Comparison of ENCODE assay signal across 9 cellular contexts in genomic region chr2:229416116-229416694, GRCh38.
DNase-seq lines count a peak whose midpoint lies in the region; ATAC-seq and TF ChIP-seq lines count a peak whose summit lies in the region.
"Had no signal": no experiment of that assay in that cellular context is flagged by ENCODE, and none has a peak within 500 bp of the region (broad histone marks: within the 10 kb centered on the region; RNA-seq: fewer than 3 reads in every experiment).

No MANE protein-coding gene starts in this region.

- POLR2A ChIA-PET in CD8-positive, alpha-beta memory T cell (lab: Charles Lee), result no interaction called here

- H3K9me3 Mint-ChIP-seq in CD8-positive, alpha-beta memory T cell, result peaks cover 0 to 5% (median 4%) of the 10 kb centered on the region in 5 donors

- H3K4me3 Mint-ChIP-seq in CD8-positive, alpha-beta memory T cell, result no peak overlapping the region

- H3K27me3 ChIP-seq in body of pancreas (no peaks in the 10 kb centered on the region), stomach (no peaks in the 10 kb centered on the region)
- H3K27me3 ChIP-seq in CD8-positive, alpha-beta memory T cell (ENCODE audit: insufficient read depth, low read length, poor library complexity, severe bottlenecking), result no peaks in the 10 kb centered on the region

- peaks cover 2 to 3% of the 10 kb centered on the region in 2 donors for H3K27me3 Mint-ChIP-seq in CD8-positive, alpha-beta memory T cell

- H3K4me3 ChIP-seq in body of pancreas, result no peak overlapping the region
- H3K4me3 ChIP-seq in stomach, result no peak overlapping the region
- no peak overlapping the region for H3K4me3 ChIP-seq in CD8-positive, alpha-beta memory T cell (ENCODE audit: low read length)

- no peaks in the 10 kb centered on the region for H3K9me3 ChIP-seq in body of pancreas
- H3K9me3 ChIP-seq in stomach, result peaks cover 0 to 8% (median 0%) of the 10 kb centered on the region in 4 donors
- no peaks in the 10 kb centered on the region for H3K9me3 ChIP-seq in CD8-positive, alpha-beta memory T cell (ENCODE audit: low read length)

- intact Hi-C loops in body of pancreas (cut with DNase I), result no loop called here
- intact Hi-C loops in stomach (cut with DNase I; ENCODE audit: low total_unique reads), result no loop called here

- H3K4me1 ChIP-seq in body of pancreas, result no peaks in the 10 kb centered on the region
- H3K4me1 ChIP-seq in stomach, result peaks cover 0 to 16% (median 14%) of the 10 kb centered on the region in 4 donors
- H3K4me1 ChIP-seq in CD8-positive, alpha-beta memory T cell (ENCODE audit: insufficient read depth, low read length), result no peaks in the 10 kb centered on the region

- WGBS in body of pancreas, 2 donors, result 38 to 39% methylated on average over 4 to 5 of the region's 5 CpGs
- WGBS in stomach, 5 donors, result 49 to 59% (median 52%) methylated on average over 5 of the region's 5 CpGs

- DNase-seq in HT1080 (ENCODE audit: low read depth) (peak; percentile 56), body of pancreas (peak; percentile 26 to 74 (median 40)), kidney tubule cell (ENCODE audit: low spot score) (peak; percentile 59), stomach (peak; percentile 38), DMS 273 (lab: John Stamatoyannopoulos, UW; ENCODE audit: unreplicated experiment) (no peak)
- no peak for DNase-seq in CD8-positive, alpha-beta memory T cell
- DNase-seq: NCI-H526 treated with DMSO at 0.1 percent for 48 hours had no signal

- no peak for TF ChIP-seq CTCF in body of pancreas (IDR thresholded peaks at IDR 0.05)
- no peak for TF ChIP-seq CTCF in stomach (IDR thresholded peaks at IDR 0.05)

- ATAC-seq in body of pancreas, result peak; percentile 70
- no peak for ATAC-seq in HG03565 (IDR thresholded peaks at IDR 0.05; ENCODE audit: unreplicated experiment)
- no peak for ATAC-seq in HG02885 (IDR thresholded peaks at IDR 0.05; ENCODE audit: poor library complexity, unreplicated experiment)

- no peaks in the 10 kb centered on the region for H3K36me3 ChIP-seq in body of pancreas (replicated peaks in 1 of 2; ENCODE audit: insufficient read depth in 1 of 2, low read depth in 2 of 2)
- H3K36me3 ChIP-seq in stomach, result no peaks in the 10 kb centered on the region
- H3K36me3 ChIP-seq in CD8-positive, alpha-beta memory T cell (ENCODE audit: insufficient read depth, low read length), result no peaks in the 10 kb centered on the region

- H3K27ac Mint-ChIP-seq in CD8-positive, alpha-beta memory T cell, result peak overlapping the region in 1 of 8 donors; percentile 21

- no peaks in the 10 kb centered on the region for H3K36me3 Mint-ChIP-seq in CD8-positive, alpha-beta memory T cell

- TF ChIP-seq EP300 in stomach (IDR thresholded peaks at IDR 0.05), result no peak

- no peak for TF ChIP-seq POLR2A in body of pancreas (IDR thresholded peaks at IDR 0.05)
- no peak for TF ChIP-seq POLR2A in stomach (IDR thresholded peaks at IDR 0.05)

- H3K4me1 Mint-ChIP-seq in CD8-positive, alpha-beta memory T cell, result no peaks in the 10 kb centered on the region

- H3K27ac ChIP-seq in body of pancreas (peak overlapping the region in 2 of 4 donors; percentile 17 to 61), stomach (peak overlapping the region; percentile 55 to 75 (median 62))
- H3K27ac ChIP-seq in CD8-positive, alpha-beta memory T cell (ENCODE audit: low read depth, low read length), result no peak overlapping the region

- CTCF ChIA-PET in CD8-positive, alpha-beta memory T cell (lab: Charles Lee), result no interaction called here

Comparison
In these comparisons a context has a peak if more than half of its experiments do, and no peak if none do; other contexts are left out.
1. DNase-seq: peak in HT1080 (single experiment), body of pancreas (4 of 4), kidney tubule cell (single experiment) and stomach (single experiment); none in DMS 273 (single experiment) and CD8-positive, alpha-beta memory T cell (0 of 5).